Comparison of ENCODE assay signal across 1 cellular context in the genomic region with DNA sequence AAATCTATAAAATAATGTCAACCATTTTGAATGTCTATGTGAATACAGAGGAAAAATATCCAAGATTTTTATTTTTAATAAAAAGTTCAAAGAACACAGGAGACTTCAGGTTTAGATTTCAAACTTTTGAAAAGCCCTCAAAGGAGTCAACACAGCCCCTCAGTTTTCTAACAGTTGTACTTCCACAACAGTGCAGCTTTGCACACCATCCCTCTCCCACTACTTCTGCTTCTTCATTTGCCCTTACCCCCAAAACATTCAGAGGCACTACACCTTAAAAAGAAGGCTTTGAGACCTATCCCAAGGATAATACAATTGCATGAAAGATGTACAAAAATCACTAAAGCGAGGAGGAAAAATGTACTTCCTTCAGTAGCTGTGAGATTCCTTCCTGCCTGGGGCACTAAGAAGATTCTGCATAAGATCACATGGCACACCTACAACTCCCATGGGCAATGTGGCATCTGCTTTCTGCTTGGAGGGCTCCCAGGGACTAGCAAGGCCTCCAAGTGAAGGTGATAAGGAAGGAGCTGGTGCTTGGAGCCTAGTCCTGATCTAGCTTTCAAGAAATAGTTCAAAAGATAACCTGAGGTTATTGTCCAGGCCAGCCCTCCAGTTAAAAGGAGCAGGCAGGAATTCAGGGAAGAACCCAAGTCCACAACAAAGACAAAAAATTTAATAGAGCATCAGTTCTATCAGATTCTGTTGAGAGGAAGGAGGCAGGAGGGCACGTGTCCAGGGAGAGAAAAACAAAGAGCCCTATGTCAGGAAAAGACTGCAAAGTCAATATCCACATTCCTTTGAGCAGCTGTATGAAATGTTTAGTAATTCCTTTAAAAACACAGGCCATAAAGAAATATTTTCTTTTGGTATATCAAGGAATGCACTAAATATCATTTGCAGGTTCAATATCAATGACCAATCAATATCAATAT.
TF ChIP-seq lines count a peak whose summit lies in the region.

No MANE protein-coding gene starts in this region.

TF ChIP-seq in H1, 55 proteins besides CTCF, POLR2A, EP300 and RAD21 (continued from another document):
- TF ChIP-seq, protein P1, sequence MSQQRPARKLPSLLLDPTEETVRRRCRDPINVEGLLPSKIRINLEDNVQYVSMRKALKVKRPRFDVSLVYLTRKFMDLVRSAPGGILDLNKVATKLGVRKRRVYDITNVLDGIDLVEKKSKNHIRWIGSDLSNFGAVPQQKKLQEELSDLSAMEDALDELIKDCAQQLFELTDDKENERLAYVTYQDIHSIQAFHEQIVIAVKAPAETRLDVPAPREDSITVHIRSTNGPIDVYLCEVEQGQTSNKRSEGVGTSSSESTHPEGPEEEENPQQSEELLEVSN (IDR thresholded peaks at IDR 0.05) = no peak
- TF ChIP-seq RBBP5 (IDR thresholded peaks at IDR 0.05; ENCODE audit: borderline replicate concordance, low read depth, low read length) (no peak), SUZ12 (IDR thresholded peaks at IDR 0.05; ENCODE audit: low read length) (no peak), GTF2F1 (IDR thresholded peaks at IDR 0.05; ENCODE audit: borderline replicate concordance, low read depth, low read length) (no peak), RFX5 (IDR thresholded peaks at IDR 0.05; ENCODE audit: borderline replicate concordance, low read depth, low read length) (no peak)
